In genomic region chr1:12161662-12162458, GRCh38 we compare ENCODE assay signal across 1 cellular context.
A peak's percentile ranks its signal among the peaks of the same experiment; 100 is the strongest.
TF ChIP-seq lines count a peak whose summit lies in the region.

No MANE protein-coding gene starts in this region.

TF ChIP-seq in GM12878, 131 proteins besides CTCF, POLR2A, EP300 and RAD21 (continued from another document):
- TF ChIP-seq RFX5 (IDR thresholded peaks at IDR 0.05; ENCODE audit: low read depth, low read length): no peak
- TF ChIP-seq, protein P1, sequence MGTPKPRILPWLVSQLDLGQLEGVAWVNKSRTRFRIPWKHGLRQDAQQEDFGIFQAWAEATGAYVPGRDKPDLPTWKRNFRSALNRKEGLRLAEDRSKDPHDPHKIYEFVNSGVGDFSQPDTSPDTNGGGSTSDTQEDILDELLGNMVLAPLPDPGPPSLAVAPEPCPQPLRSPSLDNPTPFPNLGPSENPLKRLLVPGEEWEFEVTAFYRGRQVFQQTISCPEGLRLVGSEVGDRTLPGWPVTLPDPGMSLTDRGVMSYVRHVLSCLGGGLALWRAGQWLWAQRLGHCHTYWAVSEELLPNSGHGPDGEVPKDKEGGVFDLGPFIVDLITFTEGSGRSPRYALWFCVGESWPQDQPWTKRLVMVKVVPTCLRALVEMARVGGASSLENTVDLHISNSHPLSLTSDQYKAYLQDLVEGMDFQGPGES (IDR thresholded peaks at IDR 0.05): no peak
- peak; percentile 19 for TF ChIP-seq SP1 (IDR thresholded peaks at IDR 0.05; ENCODE audit: low read depth, low read length)
- TF ChIP-seq IKZF2 (IDR thresholded peaks at IDR 0.05): peak; percentile 84 to 87; a peak in 3 of 4 replicates
- TF ChIP-seq GATAD2B (conservative IDR thresholded peaks at IDR 0.05; ENCODE audit: low read depth): peak; percentile 77; the same call in 1 of the 2 replicates
- peak; percentile 61; the same call in 1 of the 2 replicates for TF ChIP-seq TBL1XR1 (IDR thresholded peaks at IDR 0.05; ENCODE audit: low read depth, low read length)
- TF ChIP-seq ATF7 (IDR thresholded peaks at IDR 0.05; ENCODE audit: low read depth): peak; percentile 91
- TF ChIP-seq SIX5 (IDR thresholded peaks at IDR 0.05; ENCODE audit: low read depth, low read length, severe bottlenecking): no peak
- peak; percentile 77 for TF ChIP-seq KLF5 (IDR thresholded peaks at IDR 0.05; ENCODE audit: partially characterized antibody)
- no peak for TF ChIP-seq ELK1 (IDR thresholded peaks at IDR 0.05; ENCODE audit: low read depth, low read length)
- peak; percentile 92 for TF ChIP-seq DPF2 (IDR thresholded peaks at IDR 0.05)
- no peak for TF ChIP-seq E2F4 (IDR thresholded peaks at IDR 0.05; ENCODE audit: low read depth, low read length)
- no peak for TF ChIP-seq ZNF274 (IDR thresholded peaks at IDR 0.05; ENCODE audit: insufficient read depth, insufficient read length)
